8 cellular contexts compared by ENCODE assay signal in the genomic region with DNA sequence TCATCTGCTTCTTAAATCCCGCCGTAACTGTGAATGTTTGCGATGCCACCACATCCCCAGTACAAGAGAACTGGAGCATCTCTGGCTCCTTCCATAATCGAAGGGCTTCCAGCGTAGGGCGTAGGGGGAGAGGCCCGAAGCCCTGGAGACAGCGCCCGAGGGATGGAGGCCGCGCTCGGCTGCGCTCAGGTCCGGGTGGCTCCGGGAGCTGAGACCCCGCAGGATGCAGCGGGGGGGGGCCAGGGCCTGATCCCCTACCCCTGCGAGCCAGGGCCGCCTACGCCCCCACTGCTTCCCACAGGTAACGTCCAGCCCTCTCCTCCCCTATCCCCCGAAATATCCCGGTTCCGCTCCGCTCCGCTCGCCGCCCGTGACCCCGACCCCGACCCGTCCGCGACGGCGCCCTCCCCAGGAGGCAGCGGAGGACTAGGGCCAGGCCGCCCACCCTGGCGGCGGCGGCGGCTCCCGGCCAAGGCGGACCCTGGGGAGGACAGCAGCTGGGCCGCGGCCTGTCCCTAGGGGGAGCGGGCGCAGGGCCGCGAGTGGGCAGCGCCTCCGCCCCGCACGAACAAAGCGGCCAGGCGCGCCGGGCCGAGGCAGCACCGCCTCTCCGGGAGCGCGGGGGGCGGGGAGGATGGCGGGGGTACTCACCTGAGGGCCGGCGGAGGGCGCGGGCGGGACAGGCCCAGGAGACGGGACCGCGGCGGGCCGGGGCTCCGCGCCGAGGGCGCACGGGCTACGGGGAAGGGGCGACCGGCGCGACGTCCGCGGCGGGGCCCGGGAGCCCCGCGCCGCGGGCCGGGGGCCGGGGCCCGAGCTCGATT. TPM values are rescaled to one million over a fixed set of nuclear protein-coding genes. Genes with fewer than 3 reads are reported as not detected.
DNase-seq lines count a peak whose midpoint lies in the region; ATAC-seq and TF ChIP-seq lines count a peak whose summit lies in the region.

No MANE protein-coding gene starts in this region.

- no peaks in the 10 kb centered on the region for H3K36me3 Mint-ChIP-seq in activated CD4-positive, alpha-beta T cell treated with anti-CD3 and anti-CD28 coated beads for 36 hours (ENCODE audit: low read depth)

- H3K27ac ChIP-seq in HUES6 (ENCODE audit: low read depth, low read length) (peak overlapping the region; percentile 87), VCaP (peak overlapping the region; percentile 97), muscle layer of colon (ENCODE audit: low read depth, low read length) (peak overlapping the region; percentile 97), vagina (peak overlapping the region; percentile 94)

- no peak overlapping the region for H3K27ac Mint-ChIP-seq in activated CD4-positive, alpha-beta T cell treated with anti-CD3 and anti-CD28 coated beads for 36 hours

- H3K9me3 Mint-ChIP-seq in activated CD4-positive, alpha-beta T cell treated with anti-CD3 and anti-CD28 coated beads for 36 hours (ENCODE audit: low read depth) = no peaks in the 10 kb centered on the region

- H3K27me3 ChIP-seq in HUES6 (ENCODE audit: control insufficient read depth, insufficient read depth, low read length) (no peaks in the 10 kb centered on the region), muscle layer of colon (ENCODE audit: control insufficient read depth in 1 of 2, insufficient read depth in 2 of 2, low read length in 2 of 2) (no peaks in the 10 kb centered on the region), vagina (no peaks in the 10 kb centered on the region)

- H3K9ac ChIP-seq in HUES6 (ENCODE audit: low read length) (peak overlapping the region; percentile 88), muscle layer of colon (ENCODE audit: low read length) (peak overlapping the region; percentile 61)

- TF ChIP-seq CTCF in VCaP (conservative IDR thresholded peaks at IDR 0.05) (peak; percentile 42; the same call in 1 of the 2 replicates), vagina (IDR thresholded peaks at IDR 0.05) (no peak)

- peak; percentile 36 for ATAC-seq in activated CD4-positive, alpha-beta T cell treated with anti-CD3 and anti-CD28 coated beads for 36 hours
- no peak for ATAC-seq in GM19324 (IDR thresholded peaks at IDR 0.05; ENCODE audit: low FRiP score, unreplicated experiment)

- DNase-seq in activated CD4-positive, alpha-beta T cell treated with anti-CD3 and anti-CD28 coated beads for 36 hours = peak; percentile 9
- no peak for DNase-seq in activated CD4-positive, alpha-beta T cell treated with anti-CD3 and anti-CD28 coated beads, Interleukin-2, amount 50 U/mL, for 48 hours
- DNase-seq in fibroblast of peridontal ligament (ENCODE audit: extremely low read depth) (peak; percentile 22), vagina (ENCODE audit: extremely low spot score in 2 of 2) (no peak)

- H3K4me3 Mint-ChIP-seq in activated CD4-positive, alpha-beta T cell treated with anti-CD3 and anti-CD28 coated beads for 36 hours = peak overlapping the region; percentile 57

- H3K36me3 ChIP-seq in HUES6 (ENCODE audit: control insufficient read depth, insufficient read depth, low read length) (no peaks in the 10 kb centered on the region), muscle layer of colon (ENCODE audit: insufficient read depth, low read length) (no peaks in the 10 kb centered on the region), vagina (no peaks in the 10 kb centered on the region)

- intact Hi-C loops in activated CD4-positive, alpha-beta T cell treated with anti-CD3 and anti-CD28 coated beads for 36 hours (cut with DNase I, micrococcal nuclease) = no loop called here
- intact Hi-C loops in vagina (cut with DNase I) = loop anchor here (2.0 kb wide), 1 partner anchor 217 kb away; no protein-coding TSS in a partner anchor

- no peaks in the 10 kb centered on the region for H3K9me3 ChIP-seq in HUES6 (ENCODE audit: control insufficient read depth, insufficient read depth, low read depth, low read length)
- H3K9me3 ChIP-seq in muscle layer of colon (ENCODE audit: low read length) = no peaks in the 10 kb centered on the region
- no peaks in the 10 kb centered on the region for H3K9me3 ChIP-seq in vagina

- H3K4me3 ChIP-seq in HUES6 (ENCODE audit: low read depth, low read length) (peak overlapping the region; percentile 77), muscle layer of colon (ENCODE audit: low read depth in 1 of 2, low read length in 2 of 2) (peak overlapping the region; percentile 99), vagina (peak overlapping the region; percentile 91)

- POLR2A ChIA-PET in activated CD4-positive, alpha-beta T cell treated with anti-CD3 and anti-CD28 coated beads for 36 hours (lab: Charles Lee) = no interaction called here

- CTCF ChIA-PET in activated CD4-positive, alpha-beta T cell treated with anti-CD3 and anti-CD28 coated beads for 36 hours (lab: Charles Lee) = no interaction called here

- TF ChIP-seq POLR2A in vagina (IDR thresholded peaks at IDR 0.05) = no peak

- H3K27me3 Mint-ChIP-seq in activated CD4-positive, alpha-beta T cell treated with anti-CD3 and anti-CD28 coated beads for 36 hours = peaks cover 32% of the 10 kb centered on the region

- H3K4me1 ChIP-seq in HUES6 (ENCODE audit: control insufficient read depth, insufficient read depth, low read length) (peaks cover 9% of the 10 kb centered on the region), muscle layer of colon (ENCODE audit: insufficient read depth, low read length) (peaks cover 8% of the 10 kb centered on the region), vagina (peaks cover 22% of the 10 kb centered on the region)

- H3K4me1 Mint-ChIP-seq in activated CD4-positive, alpha-beta T cell treated with anti-CD3 and anti-CD28 coated beads for 36 hours = peaks cover 11% of the 10 kb centered on the region

RNA-seq across cellular contexts. Expression of a gene that starts 0.7 kb away (rescaled TPM):
- total RNA-seq in activated CD4-positive, alpha-beta T cell treated with anti-CD3 and anti-CD28 coated beads for 36 hours = 1 to 10 TPM; 1.8 to 2.3 TPM
- 67.8 TPM for total RNA-seq in vagina

Comparison
In these comparisons a context has a peak if more than half of its experiments do, and no peak if none do; other contexts are left out.
1. DNase-seq: peak in activated CD4-positive, alpha-beta T cell treated with anti-CD3 and anti-CD28 coated beads for 36 hours (single experiment) and fibroblast of peridontal ligament (single experiment); none in activated CD4-positive, alpha-beta T cell treated with anti-CD3 and anti-CD28 coated beads, Interleukin-2, amount 50 U/mL, for 48 hours (0 of 2) and vagina (0 of 2).
2. RNA of a gene that starts 0.7 kb away (total RNA-seq): 67.8 TPM in vagina (single experiment); 1.8 to 2.3 TPM in activated CD4-positive, alpha-beta T cell treated with anti-CD3 and anti-CD28 coated beads for 36 hours; every median in the first group is over 10 times any median in the second.
3. Peak in every context shown above with its lines, with median percentiles within 50 percentile points of each other: H3K27ac ChIP-seq and H3K4me3 ChIP-seq.